1 cellular context compared by ENCODE assay signal in genomic region chr14:24299255-24300191, GRCh38.
TF ChIP-seq lines count a peak whose summit lies in the region.

Gene DHRS1 (minus strand): TSS chr14:24299780. CDS start chr14:24299106, 674 bp downstream.
Gene NOP9 (plus strand): TSS chr14:24299850. CDS start chr14:24299955, 105 bp downstream.

TF ChIP-seq in HepG2, 621 proteins besides CTCF, POLR2A, EP300 and RAD21 (continued from another document and continues in another):
- TF ChIP-seq REST (IDR thresholded peaks at IDR 0.05; ENCODE audit: borderline replicate concordance in 1 of 2, low read depth in 1 of 2, low read length in 2 of 2) (no peak), FLYWCH1 (CRISPR knock-in tag; IDR thresholded peaks at IDR 0.05) (no peak), ZNF274 (CRISPR knock-in tag; IDR thresholded peaks at IDR 0.05) (peak; percentile 99), ZNF282 (IDR thresholded peaks at IDR 0.05; ENCODE audit: partially characterized antibody) (no peak), NR2F6 (IDR thresholded peaks at IDR 0.05) (no peak), NR2F6 (CRISPR knock-in tag; IDR thresholded peaks at IDR 0.05) (peak; percentile 54), TRAFD1 (CRISPR knock-in tag; IDR thresholded peaks at IDR 0.05; ENCODE audit: borderline replicate concordance) (peak; percentile 99; the same call in 1 of the 2 replicates), ZNF576 (CRISPR knock-in tag; IDR thresholded peaks at IDR 0.05) (peak; percentile 96), SNAI1 (CRISPR knock-in tag; IDR thresholded peaks at IDR 0.05; ENCODE audit: borderline replicate concordance) (peak; percentile 84; the same call in 1 of the 2 replicates), ETV6 (CRISPR knock-in tag; conservative IDR thresholded peaks at IDR 0.05) (peak; percentile 75), ZBTB37 (CRISPR knock-in tag; IDR thresholded peaks at IDR 0.05) (peak; percentile 36; the same call in 1 of the 2 replicates), E2F1 (CRISPR knock-in tag; IDR thresholded peaks at IDR 0.05) (peak; percentile 94), CBX5 (CRISPR knock-in tag; IDR thresholded peaks at IDR 0.05; ENCODE audit: borderline replicate concordance) (peak; percentile 46; the same call in 1 of the 2 replicates), ATF5 (CRISPR knock-in tag; IDR thresholded peaks at IDR 0.05; ENCODE audit: low read depth) (peak; percentile 19; the same call in 1 of the 2 replicates), HMGXB4 (CRISPR knock-in tag; IDR thresholded peaks at IDR 0.05; ENCODE audit: borderline replicate concordance in 1 of 2, low read depth in 1 of 2) (peak; percentile 96 to 98), BATF2 (CRISPR knock-in tag; IDR thresholded peaks at IDR 0.05) (no peak), MXI1 (IDR thresholded peaks at IDR 0.05; ENCODE audit: borderline replicate concordance, low read depth, low read length) (peak; percentile 99), KDM1A (CRISPR knock-in tag; IDR thresholded peaks at IDR 0.05) (peak; percentile 6; the same call in 1 of the 2 replicates), CREM (IDR thresholded peaks at IDR 0.05) (peak; percentile 100), CREM (CRISPR knock-in tag; IDR thresholded peaks at IDR 0.05) (peak; percentile 99), ZNF772 (CRISPR knock-in tag; IDR thresholded peaks at IDR 0.05) (peak; percentile 96), ZNF747 (CRISPR knock-in tag; IDR thresholded peaks at IDR 0.05; ENCODE audit: borderline replicate concordance) (peak; percentile 99), JUNB (CRISPR knock-in tag; IDR thresholded peaks at IDR 0.05; ENCODE audit: borderline replicate concordance) (no peak), ARNTL (CRISPR knock-in tag; IDR thresholded peaks at IDR 0.05) (peak; percentile 61), JARID2 (CRISPR knock-in tag; IDR thresholded peaks at IDR 0.05; ENCODE audit: insufficient replicate concordance) (peak; percentile 42), TERF1 (CRISPR knock-in tag; IDR thresholded peaks at IDR 0.05) (no peak), PTBP1 (IDR thresholded peaks at IDR 0.05; ENCODE audit: low read depth, low read length, poor library complexity, severe bottlenecking) (no peak), ZBTB7A (CRISPR knock-in tag; IDR thresholded peaks at IDR 0.05) (peak; percentile 76), ZNF441 (CRISPR knock-in tag; IDR thresholded peaks at IDR 0.05; ENCODE audit: borderline replicate concordance) (no peak; the same call in none of the 2 replicates), CENPBD1 (CRISPR knock-in tag; IDR thresholded peaks at IDR 0.05; ENCODE audit: borderline replicate concordance, low read depth) (no peak), ZBTB8A (CRISPR knock-in tag; IDR thresholded peaks at IDR 0.05; ENCODE audit: borderline replicate concordance, low read depth) (peak; percentile 80; the same call in 1 of the 2 replicates), NR2C2 (CRISPR knock-in tag; IDR thresholded peaks at IDR 0.05; ENCODE audit: borderline replicate concordance) (peak; percentile 90), ZNF614 (CRISPR knock-in tag; IDR thresholded peaks at IDR 0.05; ENCODE audit: borderline replicate concordance) (peak; percentile 95; the same call in 1 of the 2 replicates), RFX1 (IDR thresholded peaks at IDR 0.05) (no peak), ZBTB4 (CRISPR knock-in tag; IDR thresholded peaks at IDR 0.05; ENCODE audit: borderline replicate concordance) (peak; percentile 84; the same call in 1 of the 2 replicates), NCOA5 (CRISPR knock-in tag; IDR thresholded peaks at IDR 0.05) (peak; percentile 82), TSC22D2 (CRISPR knock-in tag; IDR thresholded peaks at IDR 0.05; ENCODE audit: borderline replicate concordance) (peak; percentile 96), HNRNPH1 (optimal IDR thresholded peaks at IDR 0.05; ENCODE audit: low read depth, low read length) (no peak), PLSCR1 (CRISPR knock-in tag; IDR thresholded peaks at IDR 0.05; ENCODE audit: borderline replicate concordance) (no peak), ZZZ3 (CRISPR knock-in tag; IDR thresholded peaks at IDR 0.05; ENCODE audit: borderline replicate concordance) (peak; percentile 96), MED1 (CRISPR knock-in tag; IDR thresholded peaks at IDR 0.05) (peak; percentile 92), MEIS1 (CRISPR knock-in tag; IDR thresholded peaks at IDR 0.05; ENCODE audit: borderline replicate concordance) (peak; percentile 94), HMG20B (CRISPR knock-in tag; conservative IDR thresholded peaks at IDR 0.05) (peak; percentile 8; the same call in 1 of the 2 replicates), KDM5A (IDR thresholded peaks at IDR 0.05; ENCODE audit: borderline replicate concordance, low read length) (peak; percentile 100)
